ENCODE assay signal across 17 cellular contexts in the genomic region with DNA sequence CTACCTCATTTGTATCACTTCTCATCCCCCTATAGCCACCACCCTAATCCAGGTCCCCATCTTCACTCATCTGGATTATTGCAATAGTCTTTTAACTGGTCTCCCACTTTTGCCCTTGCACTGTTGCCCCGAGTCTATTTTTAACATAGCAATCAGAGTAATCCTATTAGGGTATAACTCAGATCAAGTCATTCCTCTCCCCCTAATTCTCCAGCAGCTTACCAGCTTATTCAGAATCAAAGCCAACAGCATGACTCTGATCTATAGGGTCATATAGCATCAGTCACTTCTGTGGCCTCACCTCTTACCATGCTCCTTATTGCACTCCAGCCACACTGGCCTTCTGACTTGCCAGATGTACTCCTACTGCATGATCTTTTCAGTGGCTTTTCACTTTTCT.
"Had no signal": no experiment of that assay in that cellular context is flagged by ENCODE, and none has a peak within 500 bp of the region (broad histone marks: within the 10 kb centered on the region; RNA-seq: fewer than 3 reads in every experiment).

No MANE protein-coding gene starts in this region.

- DNase-seq: IMR-90, Kasumi-1, MM.1S, NCI-H1092 treated with DMSO at 0.1 percent for 48 hours, NCI-H1436, NCI-H187, NCI-H2029, NCI-H2081 treated with DMSO at 0.1 percent for 48 hours, NCI-H2171, NCI-H226, NCI-H446, NCI-H510A, NCI-H526, Right ventricle myocardium superior, RPMI8226, SIG-M5 had no signal

- ATAC-seq: HepG2 had no signal
